ENCODE assay signal across 22 cellular contexts in the genomic region with DNA sequence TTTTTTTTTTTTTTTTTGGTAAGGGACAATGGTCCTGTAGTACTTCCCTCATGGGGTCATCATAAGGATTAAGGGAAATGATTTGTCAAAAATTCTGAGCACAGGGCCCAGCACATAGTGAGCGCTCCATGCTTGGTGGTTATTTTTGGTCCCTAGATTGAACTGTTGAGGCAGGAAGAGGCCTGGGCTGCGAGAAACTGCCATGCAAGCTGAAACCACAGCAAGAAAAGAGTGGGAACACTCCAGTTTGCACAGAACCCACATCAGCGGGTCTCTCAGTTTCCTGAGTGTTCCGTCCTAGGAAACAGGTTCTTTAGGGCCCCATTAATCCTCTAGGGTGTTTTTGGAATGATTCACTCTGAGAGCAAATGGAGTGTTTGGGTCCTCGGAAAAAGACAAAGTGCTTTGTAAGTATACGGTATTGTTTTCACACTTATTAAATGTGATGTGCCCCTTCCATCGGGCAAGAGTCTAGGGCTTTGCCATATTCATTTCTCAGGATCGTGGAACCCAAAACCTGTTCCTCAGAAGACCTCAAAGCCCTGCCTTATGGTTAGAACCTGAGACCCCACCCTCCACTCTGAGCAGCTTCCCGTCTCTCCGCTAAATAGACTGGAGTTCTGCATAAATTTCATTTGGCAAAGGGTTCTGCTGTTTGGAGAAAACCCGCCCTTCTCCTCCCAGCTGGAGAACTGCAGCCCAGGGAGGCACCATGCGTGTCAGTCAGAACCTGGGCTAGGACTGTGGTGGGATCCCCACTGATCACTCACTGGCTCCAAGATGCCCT.
DNase-seq lines count a peak whose midpoint lies in the region; ATAC-seq and TF ChIP-seq lines count a peak whose summit lies in the region.
"Had no signal": no experiment of that assay in that cellular context is flagged by ENCODE, and none has a peak within 500 bp of the region (broad histone marks: within the 10 kb centered on the region; RNA-seq: fewer than 3 reads in every experiment).

No MANE protein-coding gene starts in this region.

- H3K4me2 ChIP-seq in DND-41 (ENCODE audit: insufficient read depth, low read length): no peak overlapping the region
- H3K4me2 ChIP-seq: A549 had no signal

- DNase-seq in DND-41: peak; percentile 53
- DNase-seq in Jurkat, Clone E6-1 (ENCODE audit: low read depth, low spot score): peak; percentile 81
- peak; percentile 23 for DNase-seq in ecto neural progenitor cell (ENCODE audit: low spot score)
- no peak for DNase-seq in thoracic aorta (ENCODE audit: low spot score)
- no peak for DNase-seq in NCI-H2081 (lab: John Stamatoyannopoulos, UW)
- no peak for DNase-seq in D341Med (ENCODE audit: low spot score)
- DNase-seq: AML-193, DMS79 treated with DMSO at 0.1 percent for 48 hours, KG1, NCI-H1048, NCI-H1417, NCI-H1694 treated with DMSO at 0.1 percent for 48 hours, NCI-H2081 treated with DMSO at 0.1 percent for 48 hours, NCI-H2171 treated with DMSO at 0.1 percent for 48 hours, NCI-H446, NCI-H524 treated with DMSO at 0.1 percent for 48 hours, NCI-H774, SJCRH30 had no signal

- H3K9me3 ChIP-seq in DND-41 (ENCODE audit: insufficient read depth, low read length, severe bottlenecking) (no peaks in the 10 kb centered on the region), thoracic aorta (no peaks in the 10 kb centered on the region)
- H3K9me3 ChIP-seq: A549 had no signal

- peaks cover 8% of the 10 kb centered on the region; the same call in 1 of the 2 replicates for H3K79me2 ChIP-seq in DND-41 (ENCODE audit: insufficient read depth, low read length)

- H3K27me3 ChIP-seq in DND-41 (ENCODE audit: insufficient read depth, low read length, poor library complexity): no peaks in the 10 kb centered on the region
- no peaks in the 10 kb centered on the region for H3K27me3 ChIP-seq in thoracic aorta (replicated peaks; ENCODE audit: insufficient read depth)
- H3K27me3 ChIP-seq: SJCRH30 had no signal

- H3K36me3 ChIP-seq in DND-41 (ENCODE audit: insufficient read depth, low read length) (peaks cover 16% of the 10 kb centered on the region), thoracic aorta (no peaks in the 10 kb centered on the region)

- no peak overlapping the region for H2AFZ ChIP-seq in DND-41 (ENCODE audit: low read depth, low read length)

- TF ChIP-seq CTCF in DND-41 (IDR thresholded peaks at IDR 0.05; ENCODE audit: borderline replicate concordance, extremely low read depth, low read length, poor library complexity, severe bottlenecking): no peak
- TF ChIP-seq CTCF in thoracic aorta (IDR thresholded peaks at IDR 0.05): no peak

- H3K4me1 ChIP-seq in DND-41 (ENCODE audit: insufficient read depth, low read length) (peaks cover 32% of the 10 kb centered on the region), thoracic aorta (ENCODE audit: control insufficient read depth in 1 of 2, low read depth in 2 of 2) (peaks cover 3 to 51% of the 10 kb centered on the region in 2 donors)
- H3K4me1 ChIP-seq: A549 had no signal

- ATAC-seq in DND-41 (ENCODE audit: insufficient read depth, low read depth): peak; percentile 73
- ATAC-seq in thoracic aorta (ENCODE audit: insufficient number of reproducible peaks, low FRiP score, low read depth): no peak
- ATAC-seq in HG03039 (IDR thresholded peaks at IDR 0.05; ENCODE audit: unreplicated experiment): no peak
- ATAC-seq: A549; CD8-positive, alpha-beta T cell had no signal

- peak overlapping the region; percentile 14; the same call in 1 of the 2 replicates for H3K9ac ChIP-seq in DND-41 (ENCODE audit: low read depth, low read length)

- H3K27ac ChIP-seq in DND-41 (ENCODE audit: low read length) (peak overlapping the region; percentile 61), thoracic aorta (peak overlapping the region; percentile 51 to 61)
- H3K27ac ChIP-seq: A549, C4-2B, SJCRH30 had no signal

- H4K20me1 ChIP-seq in DND-41 (ENCODE audit: insufficient read depth, low read length): no peaks in the 10 kb centered on the region

- H3K4me3 ChIP-seq in DND-41 (ENCODE audit: low read depth in 1 of 2, low read length in 2 of 2) (no peak overlapping the region), thoracic aorta (no peak overlapping the region)
- peak overlapping the region; percentile 25 for H3K4me3 ChIP-seq in Jurkat, Clone E6-1 (ENCODE audit: low read length)
- H3K4me3 ChIP-seq: A549, SJCRH30 had no signal

Comparison
In these comparisons a context has a peak if more than half of its experiments do, and no peak if none do; other contexts are left out.
1. DNase-seq: peak in DND-41 (single experiment), Jurkat, Clone E6-1 (single experiment) and ecto neural progenitor cell (single experiment); none in thoracic aorta (single experiment), NCI-H2081 (0 of 2) and D341Med (single experiment).